In genomic region chr6:111679126-111679525, GRCh38 we compare ENCODE assay signal across 20 cellular contexts.
A peak's percentile ranks its signal among the peaks of the same experiment; 100 is the strongest.
DNase-seq lines count a peak whose midpoint lies in the region; ATAC-seq lines count a peak whose summit lies in the region.
"Had no signal": no experiment of that assay in that cellular context is flagged by ENCODE, and none has a peak within 500 bp of the region (broad histone marks: within the 10 kb centered on the region; RNA-seq: fewer than 3 reads in every experiment).

No MANE protein-coding gene starts in this region.

- H3K27ac Mint-ChIP-seq in CD4-positive, CD25-positive, alpha-beta regulatory T cell = peak overlapping the region; percentile 40 to 75 (median 44)
- H3K27ac Mint-ChIP-seq in CD8-positive, alpha-beta memory T cell = peak overlapping the region; percentile 20 to 93 (median 76)
- H3K27ac Mint-ChIP-seq in naive thymus-derived CD8-positive, alpha-beta T cell = peak overlapping the region in 9 of 10 donors; percentile 13 to 90 (median 63)

- CTCF ChIA-PET in CD8-positive, alpha-beta memory T cell (lab: Charles Lee) = interaction anchor here (1.8 kb wide), 1 partner anchor 15 kb away, joined by 3 read pairs; no protein-coding TSS in a partner anchor

- no peak overlapping the region for H3K4me3 ChIP-seq in CD4-positive, CD25-positive, alpha-beta regulatory T cell (ENCODE audit: low read depth, low read length)
- H3K4me3 ChIP-seq in CD8-positive, alpha-beta memory T cell (ENCODE audit: low read length) = no peak overlapping the region
- H3K4me3 ChIP-seq: tibial nerve had no signal

- DNase-seq in CD4-positive, CD25-positive, alpha-beta regulatory T cell = no peak
- no peak for DNase-seq in CD8-positive, alpha-beta memory T cell
- no peak for DNase-seq in naive thymus-derived CD8-positive, alpha-beta T cell
- DNase-seq in central memory CD4-positive, alpha-beta T cell = no peak
- DNase-seq in glomerular visceral epithelial cell (ENCODE audit: extremely low spot score) (no peak), NCI-H2196 (lab: John Stamatoyannopoulos, UW; ENCODE audit: unreplicated experiment) (no peak)
- DNase-seq: activated T-cell treated with anti-CD3 and anti-CD28 coated beads for 4 hours; COR-L47; foreskin melanocyte; H7; KG1; kidney; naive B cell; NCI-H2171 treated with DMSO at 0.1 percent for 48 hours; posterior cingulate gyrus; stimulated activated naive B cell treated with anti-CD40 and anti-IgM and Interleukin-4, amounts not matched to agents 10 μg/mL and 1 μg/mL and 100 μg/mL, for 72 hours; SW 1271 had no signal

- H3K27me3 Mint-ChIP-seq in CD4-positive, CD25-positive, alpha-beta regulatory T cell = no peaks in the 10 kb centered on the region
- H3K27me3 Mint-ChIP-seq in CD8-positive, alpha-beta memory T cell = no peaks in the 10 kb centered on the region
- no peaks in the 10 kb centered on the region for H3K27me3 Mint-ChIP-seq in naive thymus-derived CD8-positive, alpha-beta T cell
- H3K27me3 Mint-ChIP-seq: naive B cell; stimulated activated naive B cell treated with anti-CD40 and anti-IgM and Interleukin-4, amounts not matched to agents 10 μg/mL and 1 μg/mL and 100 μg/mL, for 72 hours had no signal

- peaks cover 13% of the 10 kb centered on the region for H3K4me1 ChIP-seq in CD4-positive, CD25-positive, alpha-beta regulatory T cell (ENCODE audit: control insufficient read depth, insufficient read depth, low read length, poor library complexity, severe bottlenecking)
- H3K4me1 ChIP-seq in CD8-positive, alpha-beta memory T cell (ENCODE audit: insufficient read depth, low read length) = peaks cover 35% of the 10 kb centered on the region

- H3K9me3 ChIP-seq in CD4-positive, CD25-positive, alpha-beta regulatory T cell (ENCODE audit: control insufficient read depth in 2 of 2, low read length in 2 of 2) = no peaks in the 10 kb centered on the region
- no peaks in the 10 kb centered on the region for H3K9me3 ChIP-seq in CD8-positive, alpha-beta memory T cell (ENCODE audit: low read length)
- H3K9me3 ChIP-seq: tibial nerve had no signal

- H3K4me3 Mint-ChIP-seq in CD4-positive, CD25-positive, alpha-beta regulatory T cell = peak overlapping the region in 2 of 4 donors; percentile 33 to 38
- H3K4me3 Mint-ChIP-seq in CD8-positive, alpha-beta memory T cell = peak overlapping the region in 1 of 7 donors; percentile 58
- peak overlapping the region in 1 of 10 donors; percentile 3 for H3K4me3 Mint-ChIP-seq in naive thymus-derived CD8-positive, alpha-beta T cell
- H3K4me3 Mint-ChIP-seq: naive B cell; stimulated activated naive B cell treated with anti-CD40 and anti-IgM and Interleukin-4, amounts not matched to agents 10 μg/mL and 1 μg/mL and 100 μg/mL, for 72 hours had no signal

- peaks cover 15 to 87% (median 56%) of the 10 kb centered on the region in 4 donors for H3K4me1 Mint-ChIP-seq in CD4-positive, CD25-positive, alpha-beta regulatory T cell
- peaks cover 67 to 90% (median 87%) of the 10 kb centered on the region in 3 donors for H3K4me1 Mint-ChIP-seq in CD8-positive, alpha-beta memory T cell
- H3K4me1 Mint-ChIP-seq in naive thymus-derived CD8-positive, alpha-beta T cell = peaks cover 30 to 79% (median 60%) of the 10 kb centered on the region in 4 donors

- H3K9me3 Mint-ChIP-seq in CD4-positive, CD25-positive, alpha-beta regulatory T cell = no peaks in the 10 kb centered on the region
- no peaks in the 10 kb centered on the region for H3K9me3 Mint-ChIP-seq in CD8-positive, alpha-beta memory T cell
- H3K9me3 Mint-ChIP-seq in naive thymus-derived CD8-positive, alpha-beta T cell = no peaks in the 10 kb centered on the region
- H3K9me3 Mint-ChIP-seq: stimulated activated naive B cell treated with anti-CD40 and anti-IgM and Interleukin-4, amounts not matched to agents 10 μg/mL and 1 μg/mL and 100 μg/mL, for 72 hours had no signal

- POLR2A ChIA-PET in CD8-positive, alpha-beta memory T cell (lab: Charles Lee) = no interaction called here
- POLR2A ChIA-PET in naive thymus-derived CD8-positive, alpha-beta T cell (lab: Charles Lee) = no interaction called here

- peaks cover 52% of the 10 kb centered on the region for H3K36me3 Mint-ChIP-seq in CD4-positive, CD25-positive, alpha-beta regulatory T cell
- peaks cover 13 to 93% (median 39%) of the 10 kb centered on the region in 3 donors for H3K36me3 Mint-ChIP-seq in CD8-positive, alpha-beta memory T cell
- H3K36me3 Mint-ChIP-seq in naive thymus-derived CD8-positive, alpha-beta T cell = peaks cover 0 to 80% (median 30%) of the 10 kb centered on the region in 3 donors

- ATAC-seq in CD4-positive, CD25-positive, alpha-beta regulatory T cell (ENCODE audit: low read depth in 2 of 2) = no peak
- ATAC-seq in naive thymus-derived CD8-positive, alpha-beta T cell = no peak
- ATAC-seq: Right ventricle myocardium inferior; stimulated activated naive B cell treated with anti-CD40 and anti-IgM and Interleukin-4, amounts not matched to agents 10 μg/mL and 1 μg/mL and 100 μg/mL, for 72 hours had no signal

- H3K27ac ChIP-seq in CD4-positive, CD25-positive, alpha-beta regulatory T cell (ENCODE audit: insufficient read depth, low read length, poor library complexity, severe bottlenecking) = no peak overlapping the region
- H3K27ac ChIP-seq in CD8-positive, alpha-beta memory T cell (ENCODE audit: low read depth, low read length) = no peak overlapping the region
- H3K27ac ChIP-seq in cingulate gyrus (ENCODE audit: low read depth, low read length) = peak overlapping the region; percentile 52
- H3K27ac ChIP-seq: tibial nerve had no signal

- H3K27me3 ChIP-seq in CD4-positive, CD25-positive, alpha-beta regulatory T cell (ENCODE audit: control insufficient read depth, insufficient read depth, low read length) = no peaks in the 10 kb centered on the region
- no peaks in the 10 kb centered on the region for H3K27me3 ChIP-seq in CD8-positive, alpha-beta memory T cell (ENCODE audit: insufficient read depth, low read length, poor library complexity, severe bottlenecking)
- H3K27me3 ChIP-seq: tibial nerve had no signal

- peaks cover 78% of the 10 kb centered on the region for H3K36me3 ChIP-seq in CD4-positive, CD25-positive, alpha-beta regulatory T cell (ENCODE audit: control insufficient read depth, insufficient read depth, low read length)
- peaks cover 62% of the 10 kb centered on the region for H3K36me3 ChIP-seq in CD8-positive, alpha-beta memory T cell (ENCODE audit: insufficient read depth, low read length)
